Comparison of ENCODE assay signal across 8 cellular contexts in the genomic region with DNA sequence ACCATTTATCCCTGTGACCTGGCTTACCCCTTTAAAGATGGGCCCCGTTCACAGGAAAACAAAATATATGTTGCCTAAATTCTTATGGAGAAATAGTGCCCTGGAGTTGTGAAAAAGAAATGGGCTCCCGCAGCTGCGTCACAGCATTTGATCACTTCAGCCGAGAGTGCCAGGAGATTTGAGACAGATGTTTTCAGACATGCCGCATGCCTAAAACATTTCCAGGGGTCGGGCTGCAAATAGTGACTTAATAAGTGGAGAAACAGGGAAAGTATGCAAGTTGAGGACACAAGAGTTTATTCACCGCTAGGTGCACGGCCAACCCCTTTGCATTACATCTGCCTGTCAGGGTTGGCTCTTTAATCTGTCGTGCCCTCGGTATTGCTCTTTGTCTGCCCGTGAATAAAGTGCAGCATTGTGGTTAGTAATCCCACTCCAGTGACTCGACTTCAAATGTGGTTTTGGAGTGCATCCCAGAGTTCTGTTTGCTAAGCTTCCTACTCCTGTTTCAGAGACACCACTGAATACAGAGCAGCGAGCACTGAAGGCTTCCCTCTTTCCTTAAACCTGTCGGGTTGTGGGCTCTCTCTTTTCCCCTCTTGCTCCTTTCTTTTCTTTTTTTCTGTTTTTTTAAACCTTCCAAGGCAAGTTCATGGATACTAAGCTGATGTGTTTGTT.
A peak's percentile ranks its signal among the peaks of the same experiment; 100 is the strongest.
DNase-seq lines count a peak whose midpoint lies in the region; ATAC-seq and TF ChIP-seq lines count a peak whose summit lies in the region.

No MANE protein-coding gene starts in this region.

- POLR2A ChIA-PET in BJ (lab: Charles Lee), result no interaction called here

- no peaks in the 10 kb centered on the region for H3K36me3 ChIP-seq in BJ (ENCODE audit: control insufficient read depth, insufficient read depth, low read length)
- no peaks in the 10 kb centered on the region for H3K36me3 ChIP-seq in mesodermal cell (ENCODE audit: control insufficient read depth, insufficient read depth, low read length)
- no peaks in the 10 kb centered on the region for H3K36me3 ChIP-seq in aorta (ENCODE audit: control insufficient read depth in 1 of 2, insufficient read depth in 2 of 2, low read length in 1 of 2)

- CTCF ChIA-PET in BJ (lab: Yijun Ruan, JAX), result interaction anchor here (0.7 to 1.8 kb wide), 5 partner anchors 14 to 272 kb away, joined by 3 to 7 read pairs (median 3); no protein-coding TSS in a partner anchor

- H3K27ac ChIP-seq in cingulate gyrus (ENCODE audit: low read depth, low read length) (peak overlapping the region; percentile 56), mesodermal cell (ENCODE audit: low read depth, low read length, severe bottlenecking) (peak overlapping the region; percentile 68), aorta (ENCODE audit: low read depth in 1 of 2, low read length in 2 of 2) (peak overlapping the region; percentile 98 to 100)

- intact Hi-C loops in aorta (cut with DNase I), result loop anchor here (2.0 to 10.0 kb wide), 6 partner anchors 23 to 231 kb away; no protein-coding TSS in a partner anchor

- H3K27me3 ChIP-seq in BJ (ENCODE audit: control insufficient read depth, insufficient read depth, low read length) (no peaks in the 10 kb centered on the region), aorta (ENCODE audit: control insufficient read depth in 1 of 2, insufficient read depth in 2 of 2, low read length in 1 of 2) (no peaks in the 10 kb centered on the region)

- DNase-seq in BJ (ENCODE audit: low read depth) (peak; percentile 92), NCI-H2171 (lab: John Stamatoyannopoulos, UW) (peak; percentile 14), aorta (peak; percentile 77 to 84), cortex of kidney (lab: John Stamatoyannopoulos, UW) (no peak)

- H3K4me3 ChIP-seq in BJ (ENCODE audit: low read depth, low read length) (peak overlapping the region; percentile 47), mesodermal cell (ENCODE audit: extremely low read depth, insufficient read depth, low read length, poor library complexity, severe bottlenecking) (no peak overlapping the region), aorta (ENCODE audit: low read length in 2 of 2) (peak overlapping the region; percentile 91 to 97)

- TF ChIP-seq CTCF in BJ (IDR thresholded peaks at IDR 0.05; ENCODE audit: insufficient read depth, low read depth, low read length), result peak; percentile 33; the same call in 1 of the 2 replicates

- no peaks in the 10 kb centered on the region for H3K9me3 ChIP-seq in mesodermal cell (ENCODE audit: control insufficient read depth, low read length)
- no peaks in the 10 kb centered on the region for H3K9me3 ChIP-seq in aorta (ENCODE audit: control insufficient read depth, low read length)

- peaks cover 28% of the 10 kb centered on the region for H3K4me1 ChIP-seq in mesodermal cell (ENCODE audit: control insufficient read depth, insufficient read depth, low read length, poor library complexity, severe bottlenecking)
- H3K4me1 ChIP-seq in aorta (ENCODE audit: control insufficient read depth in 1 of 2, insufficient read depth in 2 of 2, low read length in 2 of 2), result peaks cover 18 to 19% of the 10 kb centered on the region in 2 donors

- WGBS in mesodermal cell (ENCODE audit: insufficient coverage in 2 of 2), 2 experiments, result 72 to 78% methylated on average over 11 to 13 of the region's 14 CpGs
- 2 to 4% methylated on average over 14 of the region's 14 CpGs for WGBS in aorta, 2 donors

- peak; percentile 78 for ATAC-seq in aorta (ENCODE audit: low FRiP score)
- ATAC-seq in GM21360 (IDR thresholded peaks at IDR 0.05; ENCODE audit: unreplicated experiment), result no peak
- no peak for ATAC-seq in HG03457 (IDR thresholded peaks at IDR 0.05; ENCODE audit: unreplicated experiment)
